In genomic region chr15:74823324-74823723, GRCh38 we compare ENCODE assay signal across 18 cellular contexts. TPM values are rescaled to one million over a fixed set of nuclear protein-coding genes. Genes with fewer than 3 reads are reported as not detected.
A peak's percentile ranks its signal among the peaks of the same experiment; 100 is the strongest.
DNase-seq lines count a peak whose midpoint lies in the region; ATAC-seq and TF ChIP-seq lines count a peak whose summit lies in the region.
"Had no signal": no experiment of that assay in that cellular context is flagged by ENCODE, and none has a peak within 500 bp of the region (broad histone marks: within the 10 kb centered on the region; RNA-seq: fewer than 3 reads in every experiment).

No MANE protein-coding gene starts in this region.

- TF ChIP-seq CTCF in epithelial cell of esophagus (IDR thresholded peaks at IDR 0.05; ENCODE audit: insufficient read depth, low read depth, low read length, missing control alignments) (no peak), gastroesophageal sphincter (IDR thresholded peaks at IDR 0.05) (no peak)

- peaks cover 0 to 10% (median 0%) of the 10 kb centered on the region in 3 donors for H3K4me1 ChIP-seq in gastroesophageal sphincter

- H3K27ac ChIP-seq in gastroesophageal sphincter, result no peak overlapping the region
- H3K27ac ChIP-seq: A549; BLaER1 treated with 17β-estradiol and CSF1 and Interleukin-3, amounts not matched to agents 10 nM and 100 nM had no signal

- H3K9me3 ChIP-seq in gastroesophageal sphincter, result no peaks in the 10 kb centered on the region
- H3K9me3 ChIP-seq: A549; BLaER1 treated with 17β-estradiol and CSF1 and Interleukin-3, amounts not matched to agents 10 nM and 100 nM had no signal

- ATAC-seq in gastroesophageal sphincter, result no peak
- ATAC-seq in GM21825 (IDR thresholded peaks at IDR 0.05; ENCODE audit: unreplicated experiment), result no peak
- ATAC-seq: A549, GM23338 had no signal

- TF ChIP-seq EP300 in gastroesophageal sphincter (IDR thresholded peaks at IDR 0.05), result no peak

- 50 to 65% methylated on average over 2 to 4 of the region's 6 CpGs for WGBS in gastroesophageal sphincter (ENCODE audit: low coverage in 1 of 2), 2 donors

- no peaks in the 10 kb centered on the region for H3K36me3 ChIP-seq in gastroesophageal sphincter
- H3K36me3 ChIP-seq: BLaER1 treated with 17β-estradiol and CSF1 and Interleukin-3, amounts not matched to agents 10 nM and 100 nM had no signal

- H3K27me3 ChIP-seq in gastroesophageal sphincter, result peaks cover 37% of the 10 kb centered on the region

- H3K4me3 ChIP-seq in epithelial cell of esophagus (ENCODE audit: low read length) (no peak overlapping the region), gastroesophageal sphincter (no peak overlapping the region)
- H3K4me3 ChIP-seq: A549; BLaER1 treated with 17β-estradiol and CSF1 and Interleukin-3, amounts not matched to agents 10 nM and 100 nM; GM23338 had no signal

- DNase-seq in COLO668 (lab: John Stamatoyannopoulos, UW; ENCODE audit: unreplicated experiment), result peak; percentile 24
- DNase-seq in DMS53 treated with DMSO at 0.1 percent for 48 hours (lab: John Stamatoyannopoulos, UW; ENCODE audit: unreplicated experiment), result peak; percentile 9
- DNase-seq in NCI-H69 (lab: John Stamatoyannopoulos, UW), result peak; percentile 53
- peak; percentile 44 for DNase-seq in epithelial cell of esophagus (ENCODE audit: low read depth)
- DNase-seq in OCI-M2 (lab: John Stamatoyannopoulos, UW; ENCODE audit: unreplicated experiment), result no peak
- DNase-seq: AML-193; Calu3; CD4-positive, CD25-positive, alpha-beta regulatory T cell; DMS153; H7; IMR-90; KG1 had no signal

- TF ChIP-seq POLR2A in gastroesophageal sphincter (IDR thresholded peaks at IDR 0.05), result no peak

RNA-seq across cellular contexts. Expression of gene CPLX3, which starts 3.1 kb away (rescaled TPM):
- total RNA-seq in gastroesophageal sphincter, result not detected
- total RNA-seq: IMR-90 had no signal

RNA-seq across cellular contexts. Expression of gene LMAN1L, which starts 10.7 kb away (rescaled TPM):
- under 1 TPM in 1 of 4 donors, not detected in 3; 0.27 TPM for total RNA-seq in gastroesophageal sphincter
- total RNA-seq: CD4-positive, CD25-positive, alpha-beta regulatory T cell; GM23338; H7; HT-29; IMR-90 had no signal

RNA-seq across cellular contexts. Expression of gene ULK3, which starts 19.6 kb away (rescaled TPM):
- 10 to 100 TPM; 26.4 to 51.8 (median 32.7) TPM for total RNA-seq in gastroesophageal sphincter

RNA-seq across cellular contexts. Expression of gene CSK, which starts 41.4 kb away (rescaled TPM):
- 10 to 100 TPM in 3 of 4 donors, 1 to 10 TPM in 1; 8.4 to 23.1 (median 18.2) TPM for total RNA-seq in gastroesophageal sphincter

RNA-seq across cellular contexts. Expression of gene SCAMP2, which starts 49.8 kb away (rescaled TPM):
- 100 to 1,000 TPM in 1 of 4 donors, 10 to 100 TPM in 3; 45.6 to 111 (median 72.1) TPM for total RNA-seq in gastroesophageal sphincter
